ENCODE assay signal across 23 cellular contexts in genomic region chr5:163917741-163918140, GRCh38.
A peak's percentile ranks its signal among the peaks of the same experiment; 100 is the strongest.
DNase-seq lines count a peak whose midpoint lies in the region; ATAC-seq and TF ChIP-seq lines count a peak whose summit lies in the region.
"Had no signal": no experiment of that assay in that cellular context is flagged by ENCODE, and none has a peak within 500 bp of the region (broad histone marks: within the 10 kb centered on the region; RNA-seq: fewer than 3 reads in every experiment).

No MANE protein-coding gene starts in this region.

- peak; percentile 82 for ATAC-seq in stimulated activated effector memory CD8-positive, alpha-beta T cell treated with anti-CD3 and anti-CD28 coated beads, Interleukin-12 subunit alpha, Interleukin-12 subunit beta, amount 100 ng/mL, for 72 hours
- no peak for ATAC-seq in GM19455 (IDR thresholded peaks at IDR 0.05; ENCODE audit: unreplicated experiment)
- ATAC-seq: activated CD8-positive, alpha-beta T cell treated with anti-CD3 and anti-CD28 coated beads, Interleukin-2, amount 10 ng/mL, durations not matched to agents 7 days and 5 days; HepG2; left cardiac atrium had no signal

- peak overlapping the region; percentile 24 for H3K27ac Mint-ChIP-seq in stimulated activated effector memory CD8-positive, alpha-beta T cell treated with anti-CD3 and anti-CD28 coated beads, Interleukin-12 subunit alpha, Interleukin-12 subunit beta, amount 100 ng/mL, for 72 hours
- H3K27ac Mint-ChIP-seq: activated CD8-positive, alpha-beta T cell treated with anti-CD3 and anti-CD28 coated beads, Interleukin-2, amount 10 ng/mL, durations not matched to agents 7 days and 5 days; activated T-cell treated with anti-CD3 and anti-CD28 coated beads, Interleukin-2, amount 50 U/mL, for 24 hours; dendritic cell treated with granulocyte-macrophage colony-stimulating factor and Interleukin-4, amounts not matched to agents 40 ng/mL and 50 ng/mL, for 4 days had no signal

- H3K4me3 ChIP-seq in epithelial cell of esophagus (ENCODE audit: low read length), result no peak overlapping the region
- H3K4me3 ChIP-seq: MG63 had no signal

- H3K4me3 Mint-ChIP-seq in stimulated activated effector memory CD8-positive, alpha-beta T cell treated with anti-CD3 and anti-CD28 coated beads, Interleukin-12 subunit alpha, Interleukin-12 subunit beta, amount 100 ng/mL, for 72 hours, result peak overlapping the region; percentile 4
- H3K4me3 Mint-ChIP-seq: activated CD8-positive, alpha-beta T cell treated with anti-CD3 and anti-CD28 coated beads, Interleukin-2, amount 10 ng/mL, durations not matched to agents 7 days and 5 days; activated T-cell treated with anti-CD3 and anti-CD28 coated beads, Interleukin-2, amount 50 U/mL, for 24 hours; CD8-positive, alpha-beta memory T cell; dendritic cell treated with granulocyte-macrophage colony-stimulating factor and Interleukin-4, amounts not matched to agents 40 ng/mL and 50 ng/mL, for 4 days had no signal

- DNase-seq in HPDE6-E6E7 (ENCODE audit: extremely low spot score) (peak; percentile 19), NCI-H69 (lab: John Stamatoyannopoulos, UW) (peak; percentile 18), epithelial cell of esophagus (ENCODE audit: low read depth) (peak; percentile 67), amygdala (lab: John Stamatoyannopoulos, UW) (no peak)
- DNase-seq in stimulated activated effector memory CD8-positive, alpha-beta T cell treated with anti-CD3 and anti-CD28 coated beads, Interleukin-12 subunit alpha, Interleukin-12 subunit beta, amount 100 ng/mL, for 72 hours (ENCODE audit: low spot score in 2 of 2), result no peak
- no peak for DNase-seq in activated CD8-positive, alpha-beta memory T cell treated with anti-CD3 and anti-CD28 coated beads, Interleukin-2, amount 50 U/mL, for 48 hours
- DNase-seq: activated CD8-positive, alpha-beta T cell treated with anti-CD3 and anti-CD28 coated beads, Interleukin-2, amount 10 ng/mL, durations not matched to agents 7 days and 5 days; activated naive CD4-positive, alpha-beta T cell treated with Interleukin-2 at 50 U/mL for 16 hours; activated T-cell treated with anti-CD3 and anti-CD28 coated beads, Interleukin-2, amount 50 U/mL, for 24 hours; amniotic stem cell; caudate nucleus; CD8-positive, alpha-beta memory T cell; DMS153; glutamatergic neuron; left cardiac atrium; MG63; NCI-H1436 treated with DMSO at 0.1 percent for 48 hours; NCI-H510A treated with DMSO at 0.1 percent for 48 hours; T-helper 1 cell; trophoblast cell had no signal

- H3K36me3 Mint-ChIP-seq in stimulated activated effector memory CD8-positive, alpha-beta T cell treated with anti-CD3 and anti-CD28 coated beads, Interleukin-12 subunit alpha, Interleukin-12 subunit beta, amount 100 ng/mL, for 72 hours, result no peaks in the 10 kb centered on the region

- TF ChIP-seq CTCF in epithelial cell of esophagus (IDR thresholded peaks at IDR 0.05; ENCODE audit: insufficient read depth, low read depth, low read length, missing control alignments), result no peak

- peaks cover 16% of the 10 kb centered on the region for H3K4me1 Mint-ChIP-seq in stimulated activated effector memory CD8-positive, alpha-beta T cell treated with anti-CD3 and anti-CD28 coated beads, Interleukin-12 subunit alpha, Interleukin-12 subunit beta, amount 100 ng/mL, for 72 hours

- H3K9me3 Mint-ChIP-seq in stimulated activated effector memory CD8-positive, alpha-beta T cell treated with anti-CD3 and anti-CD28 coated beads, Interleukin-12 subunit alpha, Interleukin-12 subunit beta, amount 100 ng/mL, for 72 hours, result peaks cover 13% of the 10 kb centered on the region

Comparison
In these comparisons a context has a peak if more than half of its experiments do, and no peak if none do; other contexts are left out.
1. DNase-seq: peak in HPDE6-E6E7 (single experiment), NCI-H69 (single experiment) and epithelial cell of esophagus (single experiment); none in stimulated activated effector memory CD8-positive, alpha-beta T cell treated with anti-CD3 and anti-CD28 coated beads, Interleukin-12 subunit alpha, Interleukin-12 subunit beta, amount 100 ng/mL, for 72 hours (0 of 2), amygdala (0 of 56) and activated CD8-positive, alpha-beta memory T cell treated with anti-CD3 and anti-CD28 coated beads, Interleukin-2, amount 50 U/mL, for 48 hours (single experiment).